Comparison of ENCODE assay signal across 1 cellular context in genomic region chr15:45118131-45118588, GRCh38.
TF ChIP-seq lines count a peak whose summit lies in the region.

No MANE protein-coding gene starts in this region.

TF ChIP-seq in IMR-90, 13 proteins besides CTCF, POLR2A, EP300 and RAD21:
- TF ChIP-seq, protein P1, sequence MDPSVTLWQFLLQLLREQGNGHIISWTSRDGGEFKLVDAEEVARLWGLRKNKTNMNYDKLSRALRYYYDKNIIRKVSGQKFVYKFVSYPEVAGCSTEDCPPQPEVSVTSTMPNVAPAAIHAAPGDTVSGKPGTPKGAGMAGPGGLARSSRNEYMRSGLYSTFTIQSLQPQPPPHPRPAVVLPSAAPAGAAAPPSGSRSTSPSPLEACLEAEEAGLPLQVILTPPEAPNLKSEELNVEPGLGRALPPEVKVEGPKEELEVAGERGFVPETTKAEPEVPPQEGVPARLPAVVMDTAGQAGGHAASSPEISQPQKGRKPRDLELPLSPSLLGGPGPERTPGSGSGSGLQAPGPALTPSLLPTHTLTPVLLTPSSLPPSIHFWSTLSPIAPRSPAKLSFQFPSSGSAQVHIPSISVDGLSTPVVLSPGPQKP (IDR thresholded peaks at IDR 0.05; ENCODE audit: borderline replicate concordance, low read depth, low read length) = no peak
- TF ChIP-seq MAZ (IDR thresholded peaks at IDR 0.05; ENCODE audit: borderline replicate concordance, low read depth, low read length) = peak; percentile 47; the same call in 1 of the 2 replicates
- TF ChIP-seq SMC3 (IDR thresholded peaks at IDR 0.05; ENCODE audit: low read depth, low read length) = peak; percentile 79
